9 cellular contexts compared by ENCODE assay signal in genomic region chr11:74626604-74627003, GRCh38.
"Had no signal": no experiment of that assay in that cellular context is flagged by ENCODE, and none has a peak within 500 bp of the region (broad histone marks: within the 10 kb centered on the region; RNA-seq: fewer than 3 reads in every experiment).

No MANE protein-coding gene starts in this region.

- H3K9me3 Mint-ChIP-seq: GM23338, H9, IgD-negative memory B cell had no signal

- H3K4me2 ChIP-seq: GM23338, KMS-11 had no signal

- H3K27ac Mint-ChIP-seq: GM23338, H9, IgD-negative memory B cell had no signal

- H2AFZ ChIP-seq: GM23338 had no signal

- H3K9ac ChIP-seq: KMS-11 had no signal

- DNase-seq: H9, HCEC 1CT, KBM-7 had no signal

- FAIRE-seq: H1, H54, HTR-8/SVneo had no signal

- H3K4me3 Mint-ChIP-seq: GM23338, H9, IgD-negative memory B cell had no signal

- H3K4me3 ChIP-seq: GM23338 had no signal

- H3K27ac ChIP-seq: KMS-11 had no signal

- ATAC-seq: GM23338 had no signal

- H3K27me3 Mint-ChIP-seq: IgD-negative memory B cell had no signal

- H3K4me1 Mint-ChIP-seq: GM23338, H9 had no signal
